16 cellular contexts compared by ENCODE assay signal in the genomic region with DNA sequence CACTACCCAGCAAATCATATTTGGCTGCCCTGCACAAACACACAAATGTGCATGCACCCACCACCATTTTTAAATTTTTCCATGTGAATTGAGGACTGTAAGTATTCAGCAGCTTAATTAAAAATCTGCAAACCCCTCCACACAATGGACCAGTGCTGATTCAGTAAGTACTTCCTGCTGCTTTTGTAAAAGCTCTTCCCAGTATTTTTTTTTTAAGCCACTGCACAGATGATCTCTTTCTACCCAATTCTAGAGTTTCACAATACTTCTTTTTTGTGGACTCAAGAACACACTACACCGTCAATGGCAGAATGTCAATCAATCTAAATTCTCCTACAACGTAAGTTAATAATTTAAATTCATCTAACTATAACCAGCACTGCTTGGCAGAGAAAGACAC. TPM values are rescaled to one million over a fixed set of nuclear protein-coding genes. Genes with fewer than 3 reads are reported as not detected.
DNase-seq lines count a peak whose midpoint lies in the region; ATAC-seq, FAIRE-seq and TF ChIP-seq lines count a peak whose summit lies in the region.
"Had no signal": no experiment of that assay in that cellular context is flagged by ENCODE, and none has a peak within 500 bp of the region (broad histone marks: within the 10 kb centered on the region; RNA-seq: fewer than 3 reads in every experiment).

No MANE protein-coding gene starts in this region.

- H3K36me3 Mint-ChIP-seq in CD14-positive monocyte = peaks cover 2 to 6% of the 10 kb centered on the region in 2 donors

- peaks cover 25% of the 10 kb centered on the region for H3K4me1 Mint-ChIP-seq in CD14-positive monocyte
- H3K4me1 Mint-ChIP-seq: activated naive CD8-positive, alpha-beta T cell treated with anti-CD3 and anti-CD28 coated beads, Interleukin-2, amount 50 U/mL, for 24 hours had no signal

- intact Hi-C loops in CD14-positive monocyte (cut with micrococcal nuclease) = no loop called here

- no peak overlapping the region for H3K4ac ChIP-seq in H1 (replicated peaks; ENCODE audit: insufficient read length, low read depth, low read length)

- no peak overlapping the region for H3K56ac ChIP-seq in H1 (replicated peaks; ENCODE audit: insufficient read length, low read depth, low read length)

- H3K27ac ChIP-seq in H1 (ENCODE audit: low read depth, low read length) = no peak overlapping the region
- H3K27ac ChIP-seq: coronary artery had no signal

- no peak for ATAC-seq in GM18861 (IDR thresholded peaks at IDR 0.05; ENCODE audit: unreplicated experiment)
- ATAC-seq in HG03175 (IDR thresholded peaks at IDR 0.05; ENCODE audit: unreplicated experiment) = no peak
- ATAC-seq: activated naive CD8-positive, alpha-beta T cell treated with anti-CD3 and anti-CD28 coated beads, Interleukin-2, amount 50 U/mL, for 24 hours; activated T-cell treated with anti-CD3 and anti-CD28 coated beads, Interleukin-2, amount 50 U/mL, for 4 hours; HCT116 had no signal

- peak overlapping the region in 1 of 2 donors; percentile 61 for H3K4me3 Mint-ChIP-seq in CD14-positive monocyte
- H3K4me3 Mint-ChIP-seq: activated naive CD8-positive, alpha-beta T cell treated with anti-CD3 and anti-CD28 coated beads, Interleukin-2, amount 50 U/mL, for 24 hours; activated T-cell treated with anti-CD3 and anti-CD28 coated beads, Interleukin-2, amount 50 U/mL, for 4 hours had no signal

- H2BK20ac ChIP-seq in H1 (ENCODE audit: low read length) = no peak overlapping the region

- no peak for FAIRE-seq in H1 (lab: Jason Lieb, UNC)

- TF ChIP-seq CTCF in CD14-positive monocyte (IDR thresholded peaks at IDR 0.05) (no peak), H1 (IDR thresholded peaks at IDR 0.05; ENCODE audit: control extremely low read depth in 1 of 3, insufficient read depth in 1 of 3, low read depth in 1 of 3, low read length in 3 of 3) (no peak)

- no peak overlapping the region for H3K23ac ChIP-seq in H1 (ENCODE audit: insufficient read length)

- H4K20me1 ChIP-seq in H1 (replicated peaks in 1 of 2; ENCODE audit: control insufficient read depth in 1 of 2, insufficient read depth in 2 of 2, low read length in 2 of 2) = peaks cover 0 to 3% of the 10 kb centered on the region in 2 experiments

- peak overlapping the region in 4 of 7 donors; percentile 13 to 78 (median 22) for H3K27ac Mint-ChIP-seq in CD14-positive monocyte
- H3K27ac Mint-ChIP-seq: activated naive CD8-positive, alpha-beta T cell treated with anti-CD3 and anti-CD28 coated beads, Interleukin-2, amount 50 U/mL, for 24 hours had no signal

- CTCF ChIA-PET in H1 (lab: Charles Lee; ENCODE audit: partially characterized antibody) = interaction anchor here (0.6 kb wide), 1 partner anchor 107 kb away, joined by 3 read pairs; no protein-coding TSS in a partner anchor

- POLR2A ChIA-PET in H1 (lab: Charles Lee; ENCODE audit: partially characterized antibody) = interaction anchor here (1.9 kb wide), 1 partner anchor 26 kb away, joined by 6 read pairs; no protein-coding TSS in a partner anchor

- no peak overlapping the region for H2BK12ac ChIP-seq in H1 (ENCODE audit: low read depth, low read length)

- no peak overlapping the region for H2BK5ac ChIP-seq in H1 (ENCODE audit: low read depth, low read length)

- H3K18ac ChIP-seq in H1 (ENCODE audit: extremely low read depth, low read length) = no peak overlapping the region

- H3K9me3 Mint-ChIP-seq in CD14-positive monocyte = peaks cover 0 to 2% (median 0%) of the 10 kb centered on the region in 7 donors
- H3K9me3 Mint-ChIP-seq: activated naive CD8-positive, alpha-beta T cell treated with anti-CD3 and anti-CD28 coated beads, Interleukin-2, amount 50 U/mL, for 24 hours; activated T-cell treated with anti-CD3 and anti-CD28 coated beads, Interleukin-2, amount 50 U/mL, for 4 hours had no signal

- no peak overlapping the region for H4K91ac ChIP-seq in H1 (replicated peaks; ENCODE audit: insufficient read length, low read length)

- no peak for TF ChIP-seq EP300 in H1 (IDR thresholded peaks at IDR 0.05; ENCODE audit: borderline replicate concordance in 1 of 2, low read depth in 2 of 2, low read length in 2 of 2)

- H3K9me3 ChIP-seq in H1 (ENCODE audit: insufficient read depth in 2 of 2, low read depth in 1 of 2, low read length in 1 of 2) = no peaks in the 10 kb centered on the region

- H2AK5ac ChIP-seq in H1 (ENCODE audit: low read depth, low read length) = no peak overlapping the region

- H2BK15ac ChIP-seq in H1 (ENCODE audit: low read length) = no peak overlapping the region

- no peaks in the 10 kb centered on the region for H3K23me2 ChIP-seq in H1 (ENCODE audit: low read depth, low read length)

- H3K27me3 ChIP-seq in H1 (replicated peaks in 1 of 4; ENCODE audit: control insufficient read depth in 3 of 4, extremely low read depth in 1 of 4, insufficient read depth in 3 of 4, low read length in 3 of 4) = no peaks in the 10 kb centered on the region

- TF ChIP-seq POLR2A in H1 (IDR thresholded peaks at IDR 0.05; ENCODE audit: control extremely low read depth in 1 of 2, low read depth in 2 of 2, low read length in 2 of 2) = no peak

- no peak overlapping the region for H2BK120ac ChIP-seq in H1 (replicated peaks; ENCODE audit: low read depth, low read length)

- no peak overlapping the region for H3K9ac ChIP-seq in H1 (replicated peaks in 1 of 4; ENCODE audit: extremely low read depth in 1 of 4, low read depth in 3 of 4, low read length in 3 of 4)

- no peak overlapping the region for H4K8ac ChIP-seq in H1 (ENCODE audit: extremely low read depth, insufficient read depth, low read length)

- H3K4me1 ChIP-seq in H1 (replicated peaks in 1 of 4; ENCODE audit: control insufficient read depth in 3 of 4, insufficient read depth in 4 of 4, low read length in 3 of 4) = peaks cover 0 to 5% (median 4%) of the 10 kb centered on the region in 4 experiments; a peak in 3 of 7 replicates

- H3K79me1 ChIP-seq in H1 (ENCODE audit: low read depth, low read length) = no peaks in the 10 kb centered on the region; the same call in 1 of the 2 replicates

- peak overlapping the region; percentile 12; a peak in 1 of 4 replicates for H3K4me2 ChIP-seq in H1 (ENCODE audit: insufficient read depth in 1 of 2, low read depth in 2 of 2, low read length in 2 of 2)

- H3K14ac ChIP-seq in H1 (ENCODE audit: insufficient read length) = no peak overlapping the region

- no peak overlapping the region for H3K4me3 ChIP-seq in H1 (ENCODE audit: extremely low read depth in 1 of 4, insufficient read depth in 2 of 4, low read depth in 3 of 4, low read length in 4 of 4)
- H3K4me3 ChIP-seq: coronary artery had no signal

- DNase-seq in CD14-positive monocyte (ENCODE audit: low spot score) (no peak), NCI-H69 (lab: John Stamatoyannopoulos, UW) (peak; percentile 51), H1 (ENCODE audit: low read depth in 1 of 2, low spot score in 2 of 2) (no peak), lung microvascular endothelial cell (ENCODE audit: low read depth in 2 of 2) (peak; percentile 44 to 54), NCI-H1436 treated with DMSO at 0.1 percent for 48 hours (lab: John Stamatoyannopoulos, UW) (no peak), iPS-NIHi7 (ENCODE audit: extremely low spot score) (no peak)
- DNase-seq: activated CD4-positive, alpha-beta T cell treated with anti-CD3 and anti-CD28 coated beads for 48 hours; activated naive CD8-positive, alpha-beta T cell treated with anti-CD3 and anti-CD28 coated beads, Interleukin-2, amount 50 U/mL, for 24 hours; activated T-cell treated with anti-CD3 and anti-CD28 coated beads, Interleukin-2, amount 50 U/mL, for 4 hours; midbrain; NCI-H774; posterior cingulate gyrus had no signal

- H4K5ac ChIP-seq in H1 (ENCODE audit: insufficient read length, low read depth, low read length) = no peak overlapping the region

- H3K79me2 ChIP-seq in H1 (ENCODE audit: control insufficient read depth in 1 of 2, insufficient read depth in 2 of 2, low read length in 2 of 2) = peaks cover 6 to 58% of the 10 kb centered on the region in 2 experiments; a peak in 3 of 4 replicates

- no peaks in the 10 kb centered on the region for H3K36me3 ChIP-seq in H1 (ENCODE audit: control insufficient read depth in 2 of 4, insufficient read depth in 4 of 4, low read length in 3 of 4)

- no peak overlapping the region for H2AFZ ChIP-seq in H1 (ENCODE audit: low read length)

- TF ChIP-seq RAD21 in H1 (IDR thresholded peaks at IDR 0.05 in 1 of 2, conservative IDR thresholded peaks at IDR 0.05 in 1 of 2; ENCODE audit: low read depth in 2 of 2, low read length in 2 of 2) = no peak

- 46% methylated on average over 2 of the region's 2 CpGs; no CpG with 5 or more reads in 1 of the 2 experiments for WGBS in H1 (ENCODE audit: extremely low coverage in 1 of 2, insufficient coverage in 1 of 2, insufficient read length in 1 of 2, insufficient replicate concordance in 2 of 2, low coverage in 1 of 2, low lambda C conversion rate in 2 of 2, missing lambda C conversion rate in 1 of 2), 2 experiments

- peaks cover 0 to 2% (median 0%) of the 10 kb centered on the region in 3 donors for H3K27me3 Mint-ChIP-seq in CD14-positive monocyte (ENCODE audit: low read depth in 3 of 3)

TF ChIP-seq in H1, 55 proteins besides CTCF, POLR2A, EP300 and RAD21 (continues in another document):
- TF ChIP-seq TAF1 (IDR thresholded peaks at IDR 0.05; ENCODE audit: low read depth, low read length) = no peak
- no peak for TF ChIP-seq BCL11A (IDR thresholded peaks at IDR 0.05; ENCODE audit: low read depth in 2 of 2, low read length in 2 of 2)
- TF ChIP-seq SIN3A (conservative IDR thresholded peaks at IDR 0.05 in 1 of 2, IDR thresholded peaks at IDR 0.05 in 1 of 2; ENCODE audit: low read depth in 1 of 2, low read length in 2 of 2) = no peak
- TF ChIP-seq, protein P1, sequence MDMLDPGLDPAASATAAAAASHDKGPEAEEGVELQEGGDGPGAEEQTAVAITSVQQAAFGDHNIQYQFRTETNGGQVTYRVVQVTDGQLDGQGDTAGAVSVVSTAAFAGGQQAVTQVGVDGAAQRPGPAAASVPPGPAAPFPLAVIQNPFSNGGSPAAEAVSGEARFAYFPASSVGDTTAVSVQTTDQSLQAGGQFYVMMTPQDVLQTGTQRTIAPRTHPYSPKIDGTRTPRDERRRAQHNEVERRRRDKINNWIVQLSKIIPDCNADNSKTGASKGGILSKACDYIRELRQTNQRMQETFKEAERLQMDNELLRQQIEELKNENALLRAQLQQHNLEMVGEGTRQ (IDR thresholded peaks at IDR 0.05; ENCODE audit: low read length) = no peak
- TF ChIP-seq RFX5 (IDR thresholded peaks at IDR 0.05; ENCODE audit: borderline replicate concordance, low read depth, low read length) = no peak
- TF ChIP-seq CREB1 (IDR thresholded peaks at IDR 0.05) = no peak

RNA-seq across cellular contexts. Expression of gene SH3RF1, which starts 26.5 kb away (rescaled TPM):
- polyA plus RNA-seq in CD14-positive monocyte (1 to 10 TPM; 3.1 to 4.7 TPM), H1 (2011; rRNA removed) (6.9 and 9.4 TPM in 2 replicates)
- total RNA-seq in H1 (2021; fragmentation: NEBNext Ultra II Directional; extraction: Animal tissue kit (Norgen Biotek cat#: 25700)) = 14.2 and 15.1 TPM in 2 replicates
- polyA plus RNA-seq in H1 (2011; cell fraction: cytosol; rRNA removed) = 3.9 TPM
- 13.3 TPM for polyA plus RNA-seq in H1 (2011; cell fraction: nucleus; rRNA removed)
- polyA plus RNA-seq in H1 (2012, experiment 1 of 2) = 6.8 to 8.9 TPM (median 6.9 TPM) in 4 replicates
- polyA plus RNA-seq in H1 (2012, experiment 2 of 2) = 1.9 TPM
- 6.7 TPM for polyA plus RNA-seq in H1 (2013, experiment 1 of 2)
- 6.9 TPM for polyA plus RNA-seq in H1 (2013, experiment 2 of 2)
- 36.6 and 41.2 TPM in 2 replicates for polyA minus RNA-seq in H1 (2011; rRNA and poly(A)+ RNA removed)
- 8.7 TPM for polyA minus RNA-seq in H1 (2011; cell fraction: cytosol; rRNA and poly(A)+ RNA removed)
- 31.0 TPM for polyA minus RNA-seq in H1 (2011; cell fraction: nucleus; rRNA and poly(A)+ RNA removed)
- total RNA-seq in lung microvascular endothelial cell = 4.8 and 7.3 TPM in 2 replicates

Comparison
In these comparisons a context has a peak if more than half of its experiments do, and no peak if none do; other contexts are left out.
1. DNase-seq: peak in NCI-H69 (single experiment) and lung microvascular endothelial cell (2 of 2); none in CD14-positive monocyte (single experiment), H1 (0 of 2), NCI-H1436 treated with DMSO at 0.1 percent for 48 hours (single experiment) and iPS-NIHi7 (single experiment).